In the genomic region with DNA sequence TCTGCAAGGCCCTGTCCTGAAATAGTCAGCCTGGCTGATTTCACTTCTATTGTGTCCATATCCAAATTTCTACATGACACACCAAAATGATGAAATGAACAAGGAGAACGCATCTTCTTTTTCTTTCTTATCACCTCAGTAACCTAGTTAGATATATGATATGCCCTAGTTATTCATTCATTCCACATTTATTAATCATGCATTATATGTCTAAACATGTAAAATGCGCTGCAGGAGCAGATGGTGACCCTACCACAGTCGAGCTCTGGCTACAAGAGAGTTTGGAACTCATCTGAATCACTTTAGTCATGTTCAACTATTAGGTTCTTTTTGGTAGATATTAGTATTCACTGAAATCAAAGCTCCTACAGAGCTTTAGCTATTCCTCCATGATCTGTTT, we compare ENCODE assay signal across 25 cellular contexts. TPM values are rescaled to one million over a fixed set of nuclear protein-coding genes. Genes with fewer than 3 reads are reported as not detected.
"Had no signal": no experiment of that assay in that cellular context is flagged by ENCODE, and none has a peak within 500 bp of the region (broad histone marks: within the 10 kb centered on the region; RNA-seq: fewer than 3 reads in every experiment).

No MANE protein-coding gene starts in this region.

- ATAC-seq: K562, Right ventricle myocardium inferior, SK-N-SH treated with all-trans-retinoic acid at 6 μM for 48 hours had no signal

- DNase-seq: Kasumi-1, MV-4-11, NCI-H1048, NCI-H1105, NCI-H1417, NCI-H1436 treated with DMSO at 0.1 percent for 48 hours, NCI-H1694, NCI-H187 treated with DMSO at 0.1 percent for 48 hours, NCI-H2029 treated with DMSO at 0.1 percent for 48 hours, NCI-H226, NCI-H446, NCI-H510A, NCI-H524 treated with DMSO at 0.1 percent for 48 hours, NCI-H69, NCI-H774, RPMI8226, SHP77 treated with DMSO at 0.1 percent for 48 hours, SJCRH30 had no signal

- H3K9ac ChIP-seq: KMS-11 had no signal

- H3K9me3 ChIP-seq: SJCRH30 had no signal

- H3K27ac Mint-ChIP-seq: IgD-negative memory B cell had no signal

- H3K4me1 Mint-ChIP-seq: IgD-negative memory B cell had no signal

- H3K4me3 ChIP-seq: K562, SJCRH30 had no signal

- H3K36me3 Mint-ChIP-seq: IgD-negative memory B cell had no signal

- H3K4me1 ChIP-seq: SJCRH30 had no signal

- H3K4me2 ChIP-seq: KMS-11 had no signal

- H3K36me3 ChIP-seq: SJCRH30 had no signal

- H3K27ac ChIP-seq: HL-60, KMS-11, SJCRH30 had no signal

RNA-seq across cellular contexts. Expression of gene POU6F2, which starts 36.9 kb away (rescaled TPM):
- total RNA-seq: M059J, SJCRH30 had no signal
